ENCODE assay signal across 14 cellular contexts in the genomic region with DNA sequence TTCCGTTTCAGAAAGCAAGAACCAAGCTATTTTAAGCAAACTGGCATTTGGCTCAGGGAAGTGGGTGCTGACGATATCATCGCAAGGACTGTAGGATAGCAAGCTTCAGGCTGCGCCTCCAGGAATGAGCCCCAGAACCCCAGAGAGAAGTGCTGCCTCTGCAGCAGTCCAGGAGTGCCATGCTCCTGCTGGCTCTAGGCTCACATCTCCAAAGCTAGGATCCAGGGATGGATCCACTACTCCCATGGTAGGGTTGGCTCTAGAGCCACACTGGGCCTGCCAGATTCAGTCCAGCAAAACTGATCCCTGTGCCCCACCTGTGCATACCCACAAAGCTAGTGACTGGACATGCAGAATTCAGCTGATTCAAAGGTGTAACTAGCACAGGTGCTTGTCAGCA.
DNase-seq lines count a peak whose midpoint lies in the region; ATAC-seq and TF ChIP-seq lines count a peak whose summit lies in the region.
"Had no signal": no experiment of that assay in that cellular context is flagged by ENCODE, and none has a peak within 500 bp of the region (broad histone marks: within the 10 kb centered on the region; RNA-seq: fewer than 3 reads in every experiment).

No MANE protein-coding gene starts in this region.

- WGBS in H9 (ENCODE audit: extremely low coverage, insufficient read length, low lambda C conversion rate): no CpG with 5 or more reads among the region's 4 CpGs

- peak; percentile 50 for ATAC-seq in activated T-helper 17 cell treated with anti-CD3 and anti-CD28 coated beads, Interleukin-2, amount 50 U/mL, for 72 hours (replicated peaks)
- ATAC-seq: GM23338, HepG2 had no signal

- H2BK15ac ChIP-seq in H9 (ENCODE audit: low read depth, low read length): no peak overlapping the region

- H3K27me3 Mint-ChIP-seq in activated T-helper 17 cell treated with anti-CD3 and anti-CD28 coated beads, Interleukin-2, amount 50 U/mL, for 72 hours: peaks cover 3% of the 10 kb centered on the region
- peaks cover 2% of the 10 kb centered on the region for H3K27me3 Mint-ChIP-seq in H9 (ENCODE audit: low read depth)

- no peak overlapping the region for H3T11ph ChIP-seq in H9 (ENCODE audit: low read length)

- H3K4me1 Mint-ChIP-seq in activated T-helper 17 cell treated with anti-CD3 and anti-CD28 coated beads, Interleukin-2, amount 50 U/mL, for 72 hours: no peaks in the 10 kb centered on the region
- peaks cover 4 to 18% of the 10 kb centered on the region in 2 experiments; a peak in 2 of 4 replicates for H3K4me1 Mint-ChIP-seq in H9
- H3K4me1 Mint-ChIP-seq: GM23338, IgD-negative memory B cell had no signal

- H3K27me3 ChIP-seq in H9 (ENCODE audit: insufficient read depth, low read length): no peaks in the 10 kb centered on the region

- H4K91ac ChIP-seq in H9 (ENCODE audit: insufficient read length, low read depth, low read length): no peak overlapping the region

- H3K4me1 ChIP-seq in H9 (ENCODE audit: insufficient read depth, low read length): no peaks in the 10 kb centered on the region
- H3K4me1 ChIP-seq: Caco-2 had no signal

- no peaks in the 10 kb centered on the region for H3K79me1 ChIP-seq in H9 (ENCODE audit: insufficient read depth, low read depth, low read length, poor library complexity, severe bottlenecking)

- H3K23me2 ChIP-seq in H9 (ENCODE audit: insufficient read length, low read depth, low read length, poor library complexity, severe bottlenecking): no peaks in the 10 kb centered on the region

- no peaks in the 10 kb centered on the region for H3K36me3 Mint-ChIP-seq in activated T-helper 17 cell treated with anti-CD3 and anti-CD28 coated beads, Interleukin-2, amount 50 U/mL, for 72 hours (ENCODE audit: low read depth)
- H3K36me3 Mint-ChIP-seq in H9 (ENCODE audit: insufficient read depth in 1 of 3, low read depth in 3 of 3): peaks cover 0 to under 1% (median 0%) of the 10 kb centered on the region in 3 experiments; a peak in 1 of 7 replicates
- H3K36me3 Mint-ChIP-seq: IgD-negative memory B cell had no signal

- peak; percentile 40 for DNase-seq in inferior parietal cortex (ENCODE audit: extremely low spot score)
- DNase-seq in superior temporal gyrus (ENCODE audit: extremely low spot score): peak; percentile 57
- DNase-seq in H9: no peak
- no peak for DNase-seq in GM13977 (ENCODE audit: low spot score)
- no peak for DNase-seq in NCI-H2081 (lab: John Stamatoyannopoulos, UW)
- DNase-seq: ACHN; Caco-2; CD4-positive, alpha-beta T cell; H7 had no signal

- in situ Hi-C loops in GM13977 (cut with MboI; ENCODE audit: low pct_unique_long_range_greater_than_20kb, low sequenced_read_pairs, unreplicated experiment): no loop called here

- H3K27ac ChIP-seq in H9 (ENCODE audit: insufficient read length, low read depth, low read length): no peak overlapping the region
- H3K27ac ChIP-seq: C4-2B had no signal

- H3K14ac ChIP-seq in H9 (ENCODE audit: insufficient read depth, low read length): no peak overlapping the region

- no peak overlapping the region for H3K18ac ChIP-seq in H9 (ENCODE audit: insufficient read length, low read depth, low read length)

- H3K56ac ChIP-seq in H9 (ENCODE audit: insufficient read length, low read depth, low read length): no peak overlapping the region

- H2BK20ac ChIP-seq in H9 (ENCODE audit: low read depth, low read length, poor library complexity, severe bottlenecking): no peak overlapping the region

- no peaks in the 10 kb centered on the region for H4K20me1 ChIP-seq in H9 (ENCODE audit: control insufficient read depth, insufficient read depth, insufficient read length)

- no peak overlapping the region for H3K23ac ChIP-seq in H9 (ENCODE audit: insufficient read length, low read depth, low read length)

- H2BK5ac ChIP-seq in H9 (ENCODE audit: insufficient read length, low read length): no peak overlapping the region

- H3K4ac ChIP-seq in H9 (ENCODE audit: low read depth, low read length): no peak overlapping the region

- H2BK12ac ChIP-seq in H9 (ENCODE audit: insufficient read length, low read depth, low read length): no peak overlapping the region

- TF ChIP-seq CTCF in H9 (conservative IDR thresholded peaks at IDR 0.05) (no peak), GM13977 (IDR thresholded peaks at IDR 0.05; ENCODE audit: extremely low read depth, insufficient read depth, missing control alignments) (no peak)

- no peak overlapping the region for H3K9ac ChIP-seq in H9 (ENCODE audit: extremely low read depth, insufficient read length, low read length)

- H4K5ac ChIP-seq in H9 (ENCODE audit: insufficient read length, low read depth, low read length): no peak overlapping the region

- H3K27ac Mint-ChIP-seq in activated T-helper 17 cell treated with anti-CD3 and anti-CD28 coated beads, Interleukin-2, amount 50 U/mL, for 72 hours: no peak overlapping the region
- H3K27ac Mint-ChIP-seq in H9: no peak overlapping the region
- H3K27ac Mint-ChIP-seq: CD4-positive, alpha-beta T cell; GM23338; IgD-negative memory B cell had no signal

- H3K9me3 Mint-ChIP-seq in activated T-helper 17 cell treated with anti-CD3 and anti-CD28 coated beads, Interleukin-2, amount 50 U/mL, for 72 hours: no peaks in the 10 kb centered on the region
- no peaks in the 10 kb centered on the region; a peak in 1 of 5 replicates for H3K9me3 Mint-ChIP-seq in H9
- H3K9me3 Mint-ChIP-seq: CD4-positive, alpha-beta T cell; GM23338 had no signal

- no peak overlapping the region for H2BK120ac ChIP-seq in H9 (ENCODE audit: low read depth, low read length, poor library complexity, severe bottlenecking)

- H2AK5ac ChIP-seq in H9 (ENCODE audit: insufficient read length, low read length): no peak overlapping the region

- no peak overlapping the region for H4K8ac ChIP-seq in H9 (replicated peaks; ENCODE audit: insufficient read length, low read depth, low read length)

- no peak overlapping the region for H2AFZ ChIP-seq in H9 (ENCODE audit: low read length)
- H2AFZ ChIP-seq: GM23338 had no signal

- no peaks in the 10 kb centered on the region for H3K9me3 ChIP-seq in H9 (ENCODE audit: control insufficient read depth, low read depth, low read length)
- H3K9me3 ChIP-seq: Caco-2 had no signal

- H3K79me2 ChIP-seq in H9 (ENCODE audit: insufficient read depth, low read length): no peaks in the 10 kb centered on the region

- H3K4me3 Mint-ChIP-seq in activated T-helper 17 cell treated with anti-CD3 and anti-CD28 coated beads, Interleukin-2, amount 50 U/mL, for 72 hours: no peak overlapping the region
- H3K4me3 Mint-ChIP-seq in H9: no peak overlapping the region
- H3K4me3 Mint-ChIP-seq: CD4-positive, alpha-beta T cell; GM23338; IgD-negative memory B cell had no signal

- H3K4me2 ChIP-seq in H9 (ENCODE audit: insufficient read depth, insufficient read length, low read length): no peak overlapping the region
- H3K4me2 ChIP-seq: GM23338 had no signal

Comparison
In these comparisons a context has a peak if more than half of its experiments do, and no peak if none do; other contexts are left out.
1. DNase-seq: peak in inferior parietal cortex (single experiment) and superior temporal gyrus (single experiment); none in H9 (single experiment), GM13977 (single experiment) and NCI-H2081 (0 of 2).